In genomic region chr19:10915511-10916091, GRCh38 we compare ENCODE assay signal across 12 cellular contexts. TPM values are rescaled to one million over a fixed set of nuclear protein-coding genes. Genes with fewer than 3 reads are reported as not detected.
DNase-seq lines count a peak whose midpoint lies in the region; ATAC-seq and TF ChIP-seq lines count a peak whose summit lies in the region.
"Had no signal": no experiment of that assay in that cellular context is flagged by ENCODE, and none has a peak within 500 bp of the region (broad histone marks: within the 10 kb centered on the region; RNA-seq: fewer than 3 reads in every experiment).

No MANE protein-coding gene starts in this region.

- H3K9ac ChIP-seq in adipocyte (ENCODE audit: low read length): peak overlapping the region; percentile 7
- H3K9ac ChIP-seq: BLaER1, parathyroid adenoma had no signal

- H3K27me3 ChIP-seq in adipocyte (replicated peaks; ENCODE audit: control insufficient read depth, insufficient read depth, low read length): no peaks in the 10 kb centered on the region
- H3K27me3 ChIP-seq: BLaER1 had no signal

- H3K4me3 Mint-ChIP-seq in glutamatergic neuron (ENCODE audit: unreplicated experiment): peak overlapping the region; percentile 59
- H3K4me3 Mint-ChIP-seq: activated T-helper 1 cell treated with anti-CD3 and anti-CD28 coated beads, Interleukin-12 subunit alpha, Interleukin-12 subunit beta, Interleukin-2, Interleukin-4 antibody, amounts not matched to agents 30 ng/mL and 10 ng/mL and 1 ng/mL, durations not matched to agents 14 hours and 24 hours and 36 hours had no signal

- no peak overlapping the region for H3K27ac ChIP-seq in HEK293 (ENCODE audit: extremely low read depth, low read depth, low read length)
- H3K27ac ChIP-seq: BLaER1, parathyroid adenoma had no signal

- TF ChIP-seq CTCF in HEK293 (tag by site-specific recombination; IDR thresholded peaks at IDR 0.05): no peak
- TF ChIP-seq CTCF in glutamatergic neuron (IDR thresholded peaks at IDR 0.05; ENCODE audit: partially characterized antibody, unreplicated experiment): no peak

- H3K4me1 Mint-ChIP-seq in glutamatergic neuron (ENCODE audit: low read depth, unreplicated experiment): peaks cover 11% of the 10 kb centered on the region

- in situ Hi-C loops in ACHN (cut with HindIII; ENCODE audit: low pct_ligation_motif_present, low pct_unique_long_range_greater_than_20kb, low sequenced_read_pairs): no loop called here

- no peak overlapping the region for H3K4me3 ChIP-seq in HEK293 (ENCODE audit: low read depth, low read length)
- no peak overlapping the region for H3K4me3 ChIP-seq in adipocyte (ENCODE audit: low read length)
- H3K4me3 ChIP-seq: BLaER1 had no signal

- ATAC-seq in GM21717 (IDR thresholded peaks at IDR 0.05; ENCODE audit: unreplicated experiment): no peak

- H3K27ac Mint-ChIP-seq in glutamatergic neuron (ENCODE audit: unreplicated experiment): peak overlapping the region; percentile 80
- H3K27ac Mint-ChIP-seq: activated T-helper 1 cell treated with anti-CD3 and anti-CD28 coated beads, Interleukin-12 subunit alpha, Interleukin-12 subunit beta, Interleukin-2, Interleukin-4 antibody, amounts not matched to agents 30 ng/mL and 10 ng/mL and 1 ng/mL, durations not matched to agents 14 hours and 24 hours and 36 hours had no signal

- CTCF ChIA-PET in HEK293 (lab: Yijun Ruan, JAX): interaction anchor here (0.6 to 2.0 kb wide), 2 partner anchors 45 to 211 kb away, joined by 3 to 5 read pairs; no protein-coding TSS in a partner anchor

- DNase-seq in ACHN: peak; percentile 47
- DNase-seq in adipocyte (ENCODE audit: low read depth): peak; percentile 82
- DNase-seq in glutamatergic neuron: peak; percentile 66
- no peak for DNase-seq in stimulated activated CD4-positive, alpha-beta T cell treated with anti-CD3 and anti-CD28 coated beads, Interleukin-2, amount 100 ng/mL, for 48 hours
- DNase-seq in cortex of kidney (lab: John Stamatoyannopoulos, UW): no peak
- no peak for DNase-seq in SKM-1 treated with dmso at 0.1 percent for 144 hours (lab: John Stamatoyannopoulos, UW; ENCODE audit: unreplicated experiment)
- DNase-seq: NK-92 treated with Interleukin-12 subunit alpha and Interleukin-12 subunit beta, amount 100 ng/mL, for 24 hours had no signal

- peaks cover 3% of the 10 kb centered on the region for H3K27me3 Mint-ChIP-seq in glutamatergic neuron (ENCODE audit: unreplicated experiment)

- H3K9me3 Mint-ChIP-seq in glutamatergic neuron (ENCODE audit: unreplicated experiment): peaks cover 10% of the 10 kb centered on the region
- H3K9me3 Mint-ChIP-seq: activated T-helper 1 cell treated with anti-CD3 and anti-CD28 coated beads, Interleukin-12 subunit alpha, Interleukin-12 subunit beta, Interleukin-2, Interleukin-4 antibody, amounts not matched to agents 30 ng/mL and 10 ng/mL and 1 ng/mL, durations not matched to agents 14 hours and 24 hours and 36 hours had no signal

- H3K9me3 ChIP-seq in HEK293 (ENCODE audit: control insufficient read depth, insufficient read depth, low read depth, low read length): no peaks in the 10 kb centered on the region
- H3K9me3 ChIP-seq in adipocyte (ENCODE audit: control insufficient read depth, low read length): no peaks in the 10 kb centered on the region
- H3K9me3 ChIP-seq: BLaER1 had no signal

- peaks cover 0 to 81% of the 10 kb centered on the region in 2 experiments; a peak in 2 of 3 replicates for H3K36me3 ChIP-seq in HEK293 (ENCODE audit: control insufficient read depth in 2 of 2, insufficient read depth in 1 of 2, low read length in 2 of 2)
- H3K36me3 ChIP-seq in adipocyte (ENCODE audit: control insufficient read depth, insufficient read depth, low read length, severe bottlenecking): peaks cover 41% of the 10 kb centered on the region

- H3K36me3 Mint-ChIP-seq in glutamatergic neuron (ENCODE audit: unreplicated experiment): no peaks in the 10 kb centered on the region

- POLR2A ChIA-PET in HEK293 (lab: Yijun Ruan, JAX): no interaction called here

- no peaks in the 10 kb centered on the region for H3K4me1 ChIP-seq in HEK293 (ENCODE audit: control insufficient read depth, insufficient read depth, low read length)
- H3K4me1 ChIP-seq in adipocyte (ENCODE audit: control insufficient read depth, insufficient read depth, low read length): peaks cover 14% of the 10 kb centered on the region
- H3K4me1 ChIP-seq: BLaER1, parathyroid adenoma had no signal

TF ChIP-seq in HEK293, 187 proteins besides CTCF, POLR2A, EP300 and RAD21:
- no peak for TF ChIP-seq ZNF37A (tag by site-specific recombination; IDR thresholded peaks at IDR 0.05)
- TF ChIP-seq ZNF513 (tag by site-specific recombination; IDR thresholded peaks at IDR 0.05): no peak
- peak; percentile 49 for TF ChIP-seq ZIC2 (tag by site-specific recombination; IDR thresholded peaks at IDR 0.05)
- TF ChIP-seq KLF17 (tag by site-specific recombination; IDR thresholded peaks at IDR 0.05): peak; percentile 80
- no peak for TF ChIP-seq ZNF514 (tag by site-specific recombination; IDR thresholded peaks at IDR 0.05)
- peak; percentile 10; the same call in 1 of the 2 replicates for TF ChIP-seq GLIS2 (tag by site-specific recombination; IDR thresholded peaks at IDR 0.05)

RNA-seq across cellular contexts. Expression of gene YIPF2, which starts 12.8 kb away (rescaled TPM):
- 47.2 TPM for total RNA-seq in glutamatergic neuron (ENCODE audit: unreplicated experiment)

RNA-seq across cellular contexts. Expression of gene TIMM29, which starts 13.0 kb away (rescaled TPM):
- 31.8 TPM for total RNA-seq in glutamatergic neuron (ENCODE audit: unreplicated experiment)

RNA-seq across cellular contexts. Expression of gene CARM1, which starts 44.2 kb away (rescaled TPM):
- total RNA-seq in glutamatergic neuron (ENCODE audit: unreplicated experiment): 133 TPM

RNA-seq across cellular contexts. Expression of gene SMARCA4, which starts 45.2 kb away (rescaled TPM):
- 513 TPM for total RNA-seq in glutamatergic neuron (ENCODE audit: unreplicated experiment)

Comparison
In these comparisons a context has a peak if more than half of its experiments do, and no peak if none do; other contexts are left out.
1. DNase-seq: peak in ACHN (single experiment), adipocyte (single experiment) and glutamatergic neuron (single experiment); none in stimulated activated CD4-positive, alpha-beta T cell treated with anti-CD3 and anti-CD28 coated beads, Interleukin-2, amount 100 ng/mL, for 48 hours (0 of 2), cortex of kidney (single experiment) and SKM-1 treated with dmso at 0.1 percent for 144 hours (single experiment).